29 cellular contexts compared by ENCODE assay signal in the genomic region with DNA sequence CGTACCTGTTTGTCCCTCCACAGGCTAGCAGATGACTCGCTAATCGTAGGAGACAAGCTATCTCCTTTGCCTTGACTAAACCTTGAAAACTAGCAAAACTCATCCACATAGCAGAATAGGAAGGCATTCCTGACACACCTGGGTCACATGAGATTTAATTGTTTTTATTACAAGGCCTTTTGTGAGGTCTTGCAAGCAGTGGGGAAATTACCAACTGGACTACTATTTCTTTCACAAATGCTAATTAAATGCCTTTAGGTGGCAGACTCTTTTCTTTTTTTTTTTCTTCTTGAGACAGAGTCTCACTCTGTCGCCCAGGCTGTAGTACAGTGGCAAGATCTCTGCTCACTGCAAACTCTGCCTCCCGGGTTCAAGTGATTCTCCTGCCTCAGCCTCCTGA.
"Had no signal": no experiment of that assay in that cellular context is flagged by ENCODE, and none has a peak within 500 bp of the region (broad histone marks: within the 10 kb centered on the region; RNA-seq: fewer than 3 reads in every experiment).

No MANE protein-coding gene starts in this region.

- H3K9me3 Mint-ChIP-seq: activated CD4-positive, alpha-beta memory T cell treated with anti-CD3 and anti-CD28 coated beads, Interleukin-2, amount 10 ng/mL, durations not matched to agents 7 days and 5 days; activated T-cell treated with anti-CD3 and anti-CD28 coated beads, Interleukin-2, amount 50 U/mL, for 24 hours had no signal

- DNase-seq: activated CD4-positive, alpha-beta memory T cell treated with anti-CD3 and anti-CD28 coated beads, Interleukin-2, amount 10 ng/mL, durations not matched to agents 7 days and 5 days; activated CD4-positive, alpha-beta T cell treated with anti-CD3 and anti-CD28 coated beads for 1 hour; activated CD4-positive, alpha-beta T cell treated with anti-CD3 and anti-CD28 coated beads, Interleukin-2, amount 10 ng/mL, durations not matched to agents 7 days and 5 days; activated CD8-positive, alpha-beta memory T cell treated with anti-CD3 and anti-CD28 coated beads, Interleukin-2, amount 50 U/mL, for 48 hours; activated gamma-delta T cell; activated naive CD4-positive, alpha-beta T cell treated with anti-CD3 and anti-CD28 coated beads, Interleukin-2, amount 10 ng/mL, durations not matched to agents 7 days and 5 days; activated naive CD8-positive, alpha-beta T cell treated with anti-CD3 and anti-CD28 coated beads, Interleukin-2, amount 10 ng/mL, durations not matched to agents 7 days and 5 days; activated T-cell treated with anti-CD3 and anti-CD28 coated beads, Interleukin-2, amount 50 U/mL, for 24 hours; cortex of kidney; hippocampal formation; kidney; left colon; midbrain; naive thymus-derived CD4-positive, alpha-beta T cell; nucleus accumbens; pancreas; spleen; stimulated activated CD4-positive, alpha-beta T cell treated with anti-CD3 and anti-CD28 coated beads, Interleukin-2, amount 100 ng/mL, for 48 hours; stimulated activated naive CD8-positive, alpha-beta T cell treated with anti-CD3 and anti-CD28 coated beads, Interleukin-15, Interleukin-2, amounts not matched to agents 100 U/mL and 50 U/mL, for 24 hours; T-helper 17 cell; T1000; upper lobe of right lung had no signal

- H3K4me1 ChIP-seq: ascending aorta, gastroesophageal sphincter, pancreas, prostate gland, upper lobe of right lung had no signal

- H3K27me3 ChIP-seq: ascending aorta, cardiac muscle cell, gastroesophageal sphincter, pancreas, spleen, upper lobe of right lung had no signal

- ATAC-seq: gastroesophageal sphincter; left colon; naive thymus-derived CD4-positive, alpha-beta T cell; pancreas; stimulated activated naive CD8-positive, alpha-beta T cell treated with anti-CD3 and anti-CD28 coated beads, Interleukin-15, Interleukin-2, amounts not matched to agents 100 U/mL and 50 U/mL, for 24 hours; T-helper 17 cell; upper lobe of right lung had no signal

- H3K4me3 ChIP-seq: ascending aorta, cardiac muscle cell, gastroesophageal sphincter, pancreas, prostate gland, spleen, thoracic aorta, upper lobe of right lung had no signal

- H3K9me3 ChIP-seq: ascending aorta, gastroesophageal sphincter, pancreas, prostate gland, spleen, thoracic aorta, upper lobe of right lung had no signal

- H3K27ac ChIP-seq: ascending aorta, cardiac muscle cell, gastroesophageal sphincter, pancreas, prostate gland, spleen, thoracic aorta, upper lobe of right lung had no signal

- H3K27me3 Mint-ChIP-seq: activated CD4-positive, alpha-beta memory T cell treated with anti-CD3 and anti-CD28 coated beads, Interleukin-2, amount 10 ng/mL, durations not matched to agents 7 days and 5 days; activated CD4-positive, alpha-beta T cell treated with anti-CD3 and anti-CD28 coated beads, Interleukin-2, amount 10 ng/mL, durations not matched to agents 7 days and 5 days; activated naive CD4-positive, alpha-beta T cell treated with anti-CD3 and anti-CD28 coated beads, Interleukin-2, amount 10 ng/mL, durations not matched to agents 7 days and 5 days; activated T-cell treated with anti-CD3 and anti-CD28 coated beads, Interleukin-2, amount 50 U/mL, for 24 hours; brain; naive thymus-derived CD4-positive, alpha-beta T cell had no signal

- H3K36me3 ChIP-seq: ascending aorta, cardiac muscle cell, gastroesophageal sphincter, pancreas, prostate gland, spleen, thoracic aorta, upper lobe of right lung had no signal

- H3K27ac Mint-ChIP-seq: activated CD4-positive, alpha-beta memory T cell treated with anti-CD3 and anti-CD28 coated beads, Interleukin-2, amount 10 ng/mL, durations not matched to agents 7 days and 5 days; activated T-cell treated with anti-CD3 and anti-CD28 coated beads, Interleukin-2, amount 50 U/mL, for 24 hours; brain; T-helper 17 cell had no signal

- H3K36me3 Mint-ChIP-seq: brain had no signal

- H3K4me3 Mint-ChIP-seq: activated CD4-positive, alpha-beta memory T cell treated with anti-CD3 and anti-CD28 coated beads, Interleukin-2, amount 10 ng/mL, durations not matched to agents 7 days and 5 days; activated T-cell treated with anti-CD3 and anti-CD28 coated beads, Interleukin-2, amount 50 U/mL, for 24 hours; brain; neural crest cell; T-helper 17 cell had no signal
